Comparison of ENCODE assay signal across 11 cellular contexts in the genomic region with DNA sequence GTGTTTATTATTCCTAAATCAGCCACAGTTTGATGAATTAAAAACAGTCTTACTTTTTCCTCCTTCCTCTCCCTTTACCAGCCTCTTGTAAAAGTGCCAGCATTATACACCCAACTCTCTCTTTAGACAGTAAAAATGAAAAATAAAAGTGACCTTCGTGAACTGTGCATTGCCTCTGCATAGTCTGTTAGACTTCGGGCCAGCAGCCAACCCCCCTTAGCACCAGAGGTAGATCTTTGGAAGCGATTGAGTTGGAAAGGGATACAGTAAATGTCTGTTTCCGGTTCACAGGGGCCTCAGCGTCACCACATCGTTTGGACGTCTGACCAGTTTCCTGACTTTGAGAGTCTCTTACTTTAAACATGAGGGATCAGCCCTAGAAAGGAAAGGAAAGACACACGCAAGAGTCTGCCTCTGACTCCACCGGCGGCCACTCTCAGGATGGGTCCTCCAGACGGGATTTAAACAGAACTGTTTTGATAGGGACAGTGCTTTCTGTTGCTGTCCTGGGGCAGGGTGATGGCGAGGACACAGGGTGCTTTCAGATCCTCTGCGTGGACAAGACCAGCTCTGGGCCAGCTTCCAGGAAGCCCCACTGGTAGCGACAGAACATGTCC.
DNase-seq lines count a peak whose midpoint lies in the region; ATAC-seq and TF ChIP-seq lines count a peak whose summit lies in the region.
"Had no signal": no experiment of that assay in that cellular context is flagged by ENCODE, and none has a peak within 500 bp of the region (broad histone marks: within the 10 kb centered on the region; RNA-seq: fewer than 3 reads in every experiment).

No MANE protein-coding gene starts in this region.

- intact Hi-C loops in MCF 10A (cut with micrococcal nuclease) = no loop called here
- intact Hi-C loops in right cardiac atrium (cut with DNase I) = no loop called here
- intact Hi-C loops in stomach (cut with DNase I; ENCODE audit: low total_unique reads) = no loop called here

- no peaks in the 10 kb centered on the region for H3K9me3 ChIP-seq in right cardiac atrium (ENCODE audit: control insufficient read depth, low read length)
- H3K9me3 ChIP-seq in stomach = peaks cover 0 to 4% (median 0%) of the 10 kb centered on the region in 4 donors

- in situ Hi-C loops in KBM-7 (cut with MboI; ENCODE audit: low pct_unique_long_range_greater_than_20kb, low sequenced_read_pairs) = no loop called here

- DNase-seq in KBM-7 (peak; percentile 57), MCF 10A (ENCODE audit: unreplicated experiment) (no peak), right cardiac atrium (peak; percentile 16 to 78 (median 68)), stomach (no peak), AG08395 (ENCODE audit: low spot score) (no peak), RKO (ENCODE audit: low spot score) (no peak), NCI-H345 treated with DMSO at 0.1 percent for 48 hours (lab: John Stamatoyannopoulos, UW; ENCODE audit: unreplicated experiment) (no peak)
- DNase-seq in effector CD8-positive, alpha-beta T cell (lab: John Stamatoyannopoulos, UW) = no peak
- DNase-seq: GF-D8 had no signal

- H3K4me1 Mint-ChIP-seq in MCF 10A (ENCODE audit: insufficient read depth, unreplicated experiment) = peaks cover 19% of the 10 kb centered on the region

- CTCF ChIA-PET in MCF 10A (lab: Yijun Ruan, JAX) = no interaction called here

- TF ChIP-seq POLR2A in stomach (IDR thresholded peaks at IDR 0.05) = no peak

- no peaks in the 10 kb centered on the region for H3K36me3 ChIP-seq in stomach

- H3K27ac ChIP-seq in right cardiac atrium (ENCODE audit: low read length) (no peak overlapping the region), stomach (peak overlapping the region; percentile 31 to 72 (median 61))
- H3K27ac ChIP-seq: RWPE1 had no signal

- H3K4me3 ChIP-seq in right cardiac atrium (ENCODE audit: low read length) (no peak overlapping the region), stomach (no peak overlapping the region)

- no peaks in the 10 kb centered on the region for H3K27me3 Mint-ChIP-seq in MCF 10A (ENCODE audit: insufficient read depth, unreplicated experiment)

- POLR2A ChIA-PET in MCF 10A (lab: Yijun Ruan, JAX) = no interaction called here

- WGBS in right cardiac atrium = 42% methylated on average over 14 of the region's 14 CpGs
- 49 to 73% (median 67%) methylated on average over 14 of the region's 14 CpGs for WGBS in stomach, 5 donors

- H3K4me1 ChIP-seq in right cardiac atrium (ENCODE audit: control insufficient read depth, insufficient read depth, low read length) (peaks cover 11% of the 10 kb centered on the region), stomach (peaks cover 2 to 14% (median 3%) of the 10 kb centered on the region in 4 donors)

- H3K9me3 Mint-ChIP-seq in MCF 10A (ENCODE audit: unreplicated experiment) = no peaks in the 10 kb centered on the region

- peak; percentile 51 to 65 for ATAC-seq in right cardiac atrium

- H3K27ac Mint-ChIP-seq in MCF 10A (ENCODE audit: low read depth, unreplicated experiment) = peak overlapping the region; percentile 74

- no peaks in the 10 kb centered on the region for H3K27me3 ChIP-seq in right cardiac atrium (ENCODE audit: control insufficient read depth, insufficient read depth)
- no peaks in the 10 kb centered on the region for H3K27me3 ChIP-seq in stomach

- no TSS peak for BruUV-seq in MCF 10A (replicated peaks; lab: Mats Ljungman, UMichigan)

- no peak overlapping the region for H3K4me3 Mint-ChIP-seq in MCF 10A (ENCODE audit: unreplicated experiment)
- H3K4me3 Mint-ChIP-seq: brain had no signal

- H3K36me3 Mint-ChIP-seq in MCF 10A (ENCODE audit: insufficient read depth, unreplicated experiment) = no peaks in the 10 kb centered on the region
- H3K36me3 Mint-ChIP-seq: brain had no signal

- TF ChIP-seq CTCF in MCF 10A (IDR thresholded peaks at IDR 0.05; ENCODE audit: unreplicated experiment) (no peak), stomach (IDR thresholded peaks at IDR 0.05) (no peak)

- TF ChIP-seq EP300 in stomach (IDR thresholded peaks at IDR 0.05) = no peak

Comparison
In these comparisons a context has a peak if more than half of its experiments do, and no peak if none do; other contexts are left out.
1. DNase-seq: peak in KBM-7 (single experiment) and right cardiac atrium (3 of 3); none in MCF 10A (single experiment), stomach (single experiment), AG08395 (single experiment), RKO (single experiment), effector CD8-positive, alpha-beta T cell (single experiment) and NCI-H345 treated with DMSO at 0.1 percent for 48 hours (single experiment).